In genomic region chr6:4021862-4022715, GRCh38 we compare ENCODE assay signal across 8 cellular contexts. TPM values are rescaled to one million over a fixed set of nuclear protein-coding genes. Genes with fewer than 3 reads are reported as not detected.
DNase-seq lines count a peak whose midpoint lies in the region; ATAC-seq and TF ChIP-seq lines count a peak whose summit lies in the region.

No MANE protein-coding gene starts in this region.

- peaks cover 49 to 57% (median 56%) of the 10 kb centered on the region in 11 experiments for H4K20me1 ChIP-seq in BLaER1 treated with 17β-estradiol and CSF1 and Interleukin-3, amounts not matched to agents 10 nM and 100 nM

- H3K4me2 ChIP-seq in BLaER1 treated with 17β-estradiol and CSF1 and Interleukin-3, amounts not matched to agents 10 nM and 100 nM: peak overlapping the region; percentile 77 to 96 (median 85)

- TF ChIP-seq CTCF in kidney epithelial cell (IDR thresholded peaks at IDR 0.05; ENCODE audit: insufficient read depth, low read length, poor library complexity, severe bottlenecking) (no peak), testis (IDR thresholded peaks at IDR 0.05) (no peak)

- peak overlapping the region; percentile 67 to 94 (median 86) for H3K4me3 ChIP-seq in BLaER1 treated with 17β-estradiol and CSF1 and Interleukin-3, amounts not matched to agents 10 nM and 100 nM
- peak overlapping the region; percentile 87 for H3K4me3 ChIP-seq in kidney epithelial cell (ENCODE audit: low read depth, low read length)
- H3K4me3 ChIP-seq in testis: peak overlapping the region; percentile 87 to 99

- ATAC-seq in GM19463 (IDR thresholded peaks at IDR 0.05; ENCODE audit: unreplicated experiment): peak; percentile 1

- H3K9me3 ChIP-seq in BLaER1 treated with 17β-estradiol and CSF1 and Interleukin-3, amounts not matched to agents 10 nM and 100 nM (replicated peaks in 1 of 11): 0 out of 22 replicates have a peak, but pooled peaks cover 0 to 4% (median 0%) of the 10 kb centered on the region in 11 experiments
- no peaks in the 10 kb centered on the region for H3K9me3 ChIP-seq in testis

- in situ Hi-C loops in KBM-7 (cut with MboI; ENCODE audit: low pct_unique_long_range_greater_than_20kb, low sequenced_read_pairs): loop anchor here (25.0 kb wide), 1 partner anchor 1035 kb away; the partner anchor contains the start of gene NQO2

- no peaks in the 10 kb centered on the region for H3K27me3 ChIP-seq in BLaER1 treated with 17β-estradiol and CSF1 and Interleukin-3, amounts not matched to agents 10 nM and 100 nM
- H3K27me3 ChIP-seq in kidney epithelial cell (ENCODE audit: control insufficient read depth, insufficient read depth, low read length): no peaks in the 10 kb centered on the region
- H3K27me3 ChIP-seq in testis: no peaks in the 10 kb centered on the region

- H3K4me1 ChIP-seq in BLaER1 treated with 17β-estradiol and CSF1 and Interleukin-3, amounts not matched to agents 10 nM and 100 nM: peaks cover 37 to 64% (median 47%) of the 10 kb centered on the region in 10 experiments
- peaks cover 29% of the 10 kb centered on the region for H3K4me1 ChIP-seq in testis

- peak overlapping the region; percentile 93 to 97 (median 95) for H3K27ac ChIP-seq in BLaER1 treated with 17β-estradiol and CSF1 and Interleukin-3, amounts not matched to agents 10 nM and 100 nM
- peak overlapping the region; percentile 96 to 99 for H3K27ac ChIP-seq in testis

- intact Hi-C loops in testis (cut with DNase I; ENCODE audit: low total_unique reads): no loop called here

- H3K9ac ChIP-seq in BLaER1 treated with 17β-estradiol and CSF1 and Interleukin-3, amounts not matched to agents 10 nM and 100 nM: peak overlapping the region; percentile 90 to 96 (median 95)

- DNase-seq in KBM-7 (peak; percentile 40), astrocyte of the hippocampus (ENCODE audit: low read depth, low spot score) (peak; percentile 23), kidney epithelial cell (ENCODE audit: low read depth) (no peak), testis (no peak), ecto neural progenitor cell (ENCODE audit: low spot score) (no peak)
- DNase-seq in activated CD4-positive, CD25-positive, alpha-beta regulatory T cell (lab: John Stamatoyannopoulos, UW): no peak

- H3K36me3 ChIP-seq in BLaER1 treated with 17β-estradiol and CSF1 and Interleukin-3, amounts not matched to agents 10 nM and 100 nM: peaks cover 1 to 39% (median 31%) of the 10 kb centered on the region in 11 experiments; a peak in 19 of 22 replicates
- H3K36me3 ChIP-seq in kidney epithelial cell (ENCODE audit: control insufficient read depth, insufficient read depth, low read length) (no peaks in the 10 kb centered on the region), testis (ENCODE audit: low read depth, missing control alignments) (no peaks in the 10 kb centered on the region)

- 0 to 1% methylated on average over 15 of the region's 15 CpGs for WGBS in testis, 2 donors

- no peak for TF ChIP-seq POLR2A in testis (IDR thresholded peaks at IDR 0.05)

RNA-seq across cellular contexts. Expression of gene FAM217A, which starts 56.8 kb away (rescaled TPM):
- total RNA-seq in kidney epithelial cell (not detected in 2 replicates), testis (10 to 100 TPM; 13.0 to 30.6 TPM)
- polyA plus RNA-seq in testis (ENCODE audit: insufficient read depth, low read depth, low replicate concordance): 35.3 TPM

Comparison
In these comparisons a context has a peak if more than half of its experiments do, and no peak if none do; other contexts are left out.
1. DNase-seq: peak in KBM-7 (single experiment) and astrocyte of the hippocampus (single experiment); none in kidney epithelial cell (single experiment), testis (single experiment), activated CD4-positive, CD25-positive, alpha-beta regulatory T cell (0 of 4) and ecto neural progenitor cell (single experiment).
2. RNA of gene FAM217A, which starts 56.8 kb away (total RNA-seq): 13.0 to 30.6 TPM in testis; not detected in kidney epithelial cell; every median in the first group is over 10 times any median in the second.
3. Peak in every context shown above with its lines, with median percentiles within 50 percentile points of each other: H3K4me3 ChIP-seq.